ENCODE assay signal across 9 cellular contexts in genomic region chr19:46783670-46784069, GRCh38. TPM values are rescaled to one million over a fixed set of nuclear protein-coding genes. Genes with fewer than 3 reads are reported as not detected.
A peak's percentile ranks its signal among the peaks of the same experiment; 100 is the strongest.
DNase-seq lines count a peak whose midpoint lies in the region; ATAC-seq and TF ChIP-seq lines count a peak whose summit lies in the region.
"Had no signal": no experiment of that assay in that cellular context is flagged by ENCODE, and none has a peak within 500 bp of the region (broad histone marks: within the 10 kb centered on the region; RNA-seq: fewer than 3 reads in every experiment).

No MANE protein-coding gene starts in this region.

- H3K9ac ChIP-seq in SK-N-SH, result no peak overlapping the region; the same call in 1 of the 2 replicates

- POLR2A ChIA-PET in SK-N-SH (lab: Yijun Ruan, JAX), result interaction anchor here (0.7 kb wide), 1 partner anchor 11 kb away, joined by 4 read pairs; no protein-coding TSS in a partner anchor

- peaks cover 11 to 40% of the 10 kb centered on the region in 2 experiments for H3K36me3 ChIP-seq in SK-N-SH (replicated peaks in 1 of 2; ENCODE audit: control insufficient read depth in 1 of 2, insufficient read depth in 2 of 2, low read length in 1 of 2)
- H3K36me3 ChIP-seq in sigmoid colon, result peaks cover 0 to 36% (median 2%) of the 10 kb centered on the region in 4 donors

- H3K4me1 ChIP-seq in SK-N-SH (ENCODE audit: control insufficient read depth in 1 of 2, insufficient read depth in 2 of 2, low read depth in 1 of 2, low read length in 1 of 2), result peaks cover 18 to 30% of the 10 kb centered on the region in 2 experiments; a peak in 3 of 4 replicates
- H3K4me1 ChIP-seq in sigmoid colon, result peaks cover 0 to 48% (median 32%) of the 10 kb centered on the region in 4 donors

- no peak overlapping the region; a peak in 1 of 4 replicates for H3K4me3 ChIP-seq in SK-N-SH (ENCODE audit: low read depth in 2 of 2, low read length in 1 of 2)
- H3K4me3 ChIP-seq in sigmoid colon, result no peak overlapping the region

- peak overlapping the region; percentile 98 for H3K4me2 ChIP-seq in SK-N-SH

- ATAC-seq in SK-N-SH treated with all-trans-retinoic acid at 6 μM for 48 hours, result no peak
- ATAC-seq in stimulated activated effector memory CD8-positive, alpha-beta T cell treated with anti-CD3 and anti-CD28 coated beads, Interleukin-12 subunit alpha, Interleukin-12 subunit beta, amount 100 ng/mL, for 72 hours, result no peak
- no peak for ATAC-seq in GM19452 (IDR thresholded peaks at IDR 0.05; ENCODE audit: unreplicated experiment)

- no peaks in the 10 kb centered on the region for H3K9me3 Mint-ChIP-seq in chondrocyte (ENCODE audit: low read depth)
- H3K9me3 Mint-ChIP-seq in stimulated activated effector memory CD8-positive, alpha-beta T cell treated with anti-CD3 and anti-CD28 coated beads, Interleukin-12 subunit alpha, Interleukin-12 subunit beta, amount 100 ng/mL, for 72 hours, result no peaks in the 10 kb centered on the region

- CTCF ChIA-PET in SK-N-SH (lab: Yijun Ruan, JAX), result interaction anchor here (0.6 to 3.5 kb wide), 7 partner anchors 9 to 79 kb away, joined by 3 to 18 read pairs (median 4); no protein-coding TSS in a partner anchor

- H3K4me3 Mint-ChIP-seq in chondrocyte (ENCODE audit: unreplicated experiment), result peak overlapping the region; percentile 99
- peak overlapping the region; percentile 99 for H3K4me3 Mint-ChIP-seq in stimulated activated effector memory CD8-positive, alpha-beta T cell treated with anti-CD3 and anti-CD28 coated beads, Interleukin-12 subunit alpha, Interleukin-12 subunit beta, amount 100 ng/mL, for 72 hours

- no peak for TF ChIP-seq RAD21 in SK-N-SH (IDR thresholded peaks at IDR 0.05; ENCODE audit: low read length)

- peaks cover 38% of the 10 kb centered on the region for H3K4me1 Mint-ChIP-seq in chondrocyte (ENCODE audit: low read depth)
- H3K4me1 Mint-ChIP-seq in stimulated activated effector memory CD8-positive, alpha-beta T cell treated with anti-CD3 and anti-CD28 coated beads, Interleukin-12 subunit alpha, Interleukin-12 subunit beta, amount 100 ng/mL, for 72 hours, result peaks cover 63% of the 10 kb centered on the region

- intact Hi-C loops in sigmoid colon (cut with DNase I), result loop anchor here (10.0 kb wide), 1 partner anchor 51 kb away; no protein-coding TSS in a partner anchor

- H3K27me3 ChIP-seq in SK-N-SH (ENCODE audit: insufficient read depth) (no peaks in the 10 kb centered on the region), sigmoid colon (no peaks in the 10 kb centered on the region)

- H3K36me3 Mint-ChIP-seq in chondrocyte (ENCODE audit: low read depth), result peaks cover 36% of the 10 kb centered on the region
- peaks cover 100% of the 10 kb centered on the region for H3K36me3 Mint-ChIP-seq in stimulated activated effector memory CD8-positive, alpha-beta T cell treated with anti-CD3 and anti-CD28 coated beads, Interleukin-12 subunit alpha, Interleukin-12 subunit beta, amount 100 ng/mL, for 72 hours

- peak overlapping the region; percentile 100 for H3K27ac Mint-ChIP-seq in chondrocyte (ENCODE audit: unreplicated experiment)
- H3K27ac Mint-ChIP-seq in stimulated activated effector memory CD8-positive, alpha-beta T cell treated with anti-CD3 and anti-CD28 coated beads, Interleukin-12 subunit alpha, Interleukin-12 subunit beta, amount 100 ng/mL, for 72 hours, result peak overlapping the region; percentile 100

- H3K9me3 ChIP-seq in SK-N-SH, result no peaks in the 10 kb centered on the region
- no peaks in the 10 kb centered on the region for H3K9me3 ChIP-seq in sigmoid colon

- DNase-seq in SK-N-SH (no peak), NCI-H2196 (lab: John Stamatoyannopoulos, UW; ENCODE audit: unreplicated experiment) (peak; percentile 54), chondrocyte (ENCODE audit: low spot score) (no peak), HuH-7.5 (ENCODE audit: low spot score) (no peak), sigmoid colon (no peak)
- no peak for DNase-seq in stimulated activated effector memory CD8-positive, alpha-beta T cell treated with anti-CD3 and anti-CD28 coated beads, Interleukin-12 subunit alpha, Interleukin-12 subunit beta, amount 100 ng/mL, for 72 hours (ENCODE audit: low spot score in 2 of 2)
- DNase-seq: activated CD4-positive, CD25-positive, alpha-beta regulatory T cell had no signal

- TF ChIP-seq EP300 in SK-N-SH (IDR thresholded peaks at IDR 0.05; ENCODE audit: borderline replicate concordance in 1 of 2, low read depth in 1 of 2, low read length in 1 of 2) (no peak), sigmoid colon (IDR thresholded peaks at IDR 0.05) (no peak)

- no peaks in the 10 kb centered on the region for H3K9me2 ChIP-seq in SK-N-SH

- TF ChIP-seq POLR2A in sigmoid colon (IDR thresholded peaks at IDR 0.05), result no peak

- no peak overlapping the region for H2AFZ ChIP-seq in SK-N-SH (ENCODE audit: low read depth)

- peaks cover 75% of the 10 kb centered on the region for H3K79me2 ChIP-seq in SK-N-SH (ENCODE audit: insufficient read depth)

- TF ChIP-seq CTCF in SK-N-SH (IDR thresholded peaks at IDR 0.05) (no peak), chondrocyte (IDR thresholded peaks at IDR 0.05) (no peak), sigmoid colon (IDR thresholded peaks at IDR 0.05) (no peak)

- 81% methylated on average over 2 of the region's 2 CpGs for WGBS in SK-N-SH (ENCODE audit: low lambda C conversion rate)
- WGBS in sigmoid colon, 2 donors, result 79 to 88% methylated on average over 2 of the region's 2 CpGs

- peaks cover 22% of the 10 kb centered on the region for H3F3A ChIP-seq in SK-N-SH (replicated peaks; ENCODE audit: insufficient read depth)

- H3K27ac ChIP-seq in SK-N-SH (ENCODE audit: low read depth in 2 of 2, low read length in 1 of 2) (peak overlapping the region in 1 of 2 experiments; percentile 92; a peak in 2 of 4 replicates), sigmoid colon (no peak overlapping the region)

- H4K20me1 ChIP-seq in SK-N-SH (ENCODE audit: insufficient read depth), result peaks cover 9% of the 10 kb centered on the region; the same call in 1 of the 2 replicates

- no peaks in the 10 kb centered on the region for H3K27me3 Mint-ChIP-seq in chondrocyte (ENCODE audit: low read depth)

TF ChIP-seq in SK-N-SH, 30 proteins besides CTCF, POLR2A, EP300 and RAD21 (continues in another document):
- TF ChIP-seq RCOR1 (IDR thresholded peaks at IDR 0.05; ENCODE audit: low read length) (no peak), EZH2phosphoT487 (IDR thresholded peaks at IDR 0.05; ENCODE audit: borderline replicate concordance, low read depth) (no peak)

TF ChIP-seq in SK-N-SH treated with all-trans-retinoic acid at 6 μM for 48 hours, 23 proteins besides CTCF, POLR2A, EP300 and RAD21 (continues in another document):
- TF ChIP-seq BACH2 (CRISPR knock-in tag; IDR thresholded peaks at IDR 0.05; ENCODE audit: borderline replicate concordance) (no peak), TOX (CRISPR knock-in tag; IDR thresholded peaks at IDR 0.05; ENCODE audit: borderline replicate concordance) (no peak), GLIS3 (CRISPR knock-in tag; IDR thresholded peaks at IDR 0.05) (no peak), ZNF70 (CRISPR knock-in tag; IDR thresholded peaks at IDR 0.05) (no peak), ZFP3 (CRISPR knock-in tag; IDR thresholded peaks at IDR 0.05) (no peak), PATZ1 (CRISPR knock-in tag; IDR thresholded peaks at IDR 0.05; ENCODE audit: borderline replicate concordance) (no peak), CSDC2 (CRISPR knock-in tag; IDR thresholded peaks at IDR 0.05) (no peak)
- TF ChIP-seq, protein P1, sequence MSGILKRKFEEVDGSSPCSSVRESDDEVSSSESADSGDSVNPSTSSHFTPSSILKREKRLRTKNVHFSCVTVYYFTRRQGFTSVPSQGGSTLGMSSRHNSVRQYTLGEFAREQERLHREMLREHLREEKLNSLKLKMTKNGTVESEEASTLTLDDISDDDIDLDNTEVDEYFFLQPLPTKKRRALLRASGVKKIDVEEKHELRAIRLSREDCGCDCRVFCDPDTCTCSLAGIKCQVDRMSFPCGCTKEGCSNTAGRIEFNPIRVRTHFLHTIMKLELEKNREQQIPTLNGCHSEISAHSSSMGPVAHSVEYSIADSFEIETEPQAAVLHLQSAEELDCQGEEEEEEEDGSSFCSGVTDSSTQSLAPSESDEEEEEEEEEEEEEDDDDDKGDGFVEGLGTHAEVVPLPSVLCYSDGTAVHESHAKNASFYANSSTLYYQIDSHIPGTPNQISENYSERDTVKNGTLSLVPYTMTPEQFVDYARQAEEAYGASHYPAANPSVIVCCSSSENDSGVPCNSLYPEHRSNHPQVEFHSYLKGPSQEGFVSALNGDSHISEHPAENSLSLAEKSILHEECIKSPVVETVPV (CRISPR knock-in tag; IDR thresholded peaks at IDR 0.05), result no peak

RNA-seq across cellular contexts. Expression of gene SLC1A5, which starts 4.7 kb away (rescaled TPM):
- polyA plus RNA-seq in SK-N-SH (2012; rRNA removed), result 76.7 and 80.4 TPM in 2 replicates
- 38.6 and 52.9 TPM in 2 replicates for polyA plus RNA-seq in SK-N-SH (2012; cell fraction: cytosol; rRNA removed)
- 59.2 and 69.9 TPM in 2 replicates for polyA plus RNA-seq in SK-N-SH (2012; cell fraction: nucleus; rRNA removed)
- 77.3 to 310 TPM (median 304 TPM) in 3 replicates for total RNA-seq in chondrocyte
- total RNA-seq in sigmoid colon, result 10 to 100 TPM; 21.8 to 28.8 (median 24.8) TPM
- polyA plus RNA-seq in sigmoid colon, result 100 to 1,000 TPM in 1 of 3 donors, 10 to 100 TPM in 2; 24.7 to 122 (median 30.6) TPM

RNA-seq across cellular contexts. Expression of gene STRN4, which starts 37.4 kb away (rescaled TPM):
- polyA plus RNA-seq in SK-N-SH (2012; rRNA removed), result 73.1 and 92.8 TPM in 2 replicates
- 53.2 and 65.2 TPM in 2 replicates for polyA plus RNA-seq in SK-N-SH (2012; cell fraction: cytosol; rRNA removed)
- 174 and 181 TPM in 2 replicates for polyA plus RNA-seq in SK-N-SH (2012; cell fraction: nucleus; rRNA removed)
- total RNA-seq in chondrocyte, result 69.8 to 77.3 TPM (median 76.7 TPM) in 3 replicates
- total RNA-seq in sigmoid colon, result 10 to 100 TPM; 42.5 to 62.6 (median 49.7) TPM
- 10 to 100 TPM; 45.0 to 63.4 (median 51.8) TPM for polyA plus RNA-seq in sigmoid colon

RNA-seq across cellular contexts. Expression of gene FKRP, which starts 37.8 kb away (rescaled TPM):
- polyA plus RNA-seq in SK-N-SH (2012; rRNA removed) (30.4 and 37.3 TPM in 2 replicates), sigmoid colon (10 to 100 TPM in 1 of 3 donors, 1 to 10 TPM in 2; 1.4 to 11.9 (median 3.6) TPM)
- polyA plus RNA-seq in SK-N-SH (2012; cell fraction: cytosol; rRNA removed), result 17.3 and 24.0 TPM in 2 replicates
- 89.1 and 93.7 TPM in 2 replicates for polyA plus RNA-seq in SK-N-SH (2012; cell fraction: nucleus; rRNA removed)
- total RNA-seq in chondrocyte (25.2 to 27.7 TPM (median 26.6 TPM) in 3 replicates), sigmoid colon (10 to 100 TPM; 15.0 to 31.0 (median 15.7) TPM)
